In genomic region chr11:10366568-10367331, GRCh38 we compare ENCODE assay signal across 1 cellular context.
TF ChIP-seq lines count a peak whose summit lies in the region.

No MANE protein-coding gene starts in this region.

TF ChIP-seq in GM12878, 131 proteins besides CTCF, POLR2A, EP300 and RAD21 (continued from another document and continues in another):
- TF ChIP-seq TCF7 (IDR thresholded peaks at IDR 0.05; ENCODE audit: borderline replicate concordance) (no peak), ESRRA (IDR thresholded peaks at IDR 0.05; ENCODE audit: low read length) (no peak), PAX5 (IDR thresholded peaks at IDR 0.05; ENCODE audit: borderline replicate concordance, low read depth, low read length) (peak; percentile 56; the same call in 1 of the 2 replicates), IRF3 (IDR thresholded peaks at IDR 0.05) (no peak), HDGF (IDR thresholded peaks at IDR 0.05) (0 out of 2 replicates have a peak, but pooled peaks have one; percentile 45), IRF4 (IDR thresholded peaks at IDR 0.05; ENCODE audit: low read depth, low read length) (no peak), ZZZ3 (IDR thresholded peaks at IDR 0.05; ENCODE audit: control insufficient read depth, insufficient read length, low read depth) (no peak), PML (IDR thresholded peaks at IDR 0.05; ENCODE audit: low read length) (no peak), NFIC (IDR thresholded peaks at IDR 0.05; ENCODE audit: low read depth, low read length) (no peak), SREBF2 (IDR thresholded peaks at IDR 0.05; ENCODE audit: low read length) (no peak), MEF2B (IDR thresholded peaks at IDR 0.05; ENCODE audit: partially characterized antibody, poor library complexity, severe bottlenecking) (no peak), MEF2A (IDR thresholded peaks at IDR 0.05; ENCODE audit: insufficient read depth, low read depth, low read length) (0 out of 2 replicates have a peak, but pooled peaks have one; percentile 9), TBL1XR1 (IDR thresholded peaks at IDR 0.05; ENCODE audit: low read depth, low read length) (0 out of 2 replicates have a peak, but pooled peaks have one; percentile 57), RB1 (IDR thresholded peaks at IDR 0.05; ENCODE audit: borderline replicate concordance) (peak; percentile 45; the same call in 1 of the 2 replicates), MLLT1 (IDR thresholded peaks at IDR 0.05) (no peak), DPF2 (IDR thresholded peaks at IDR 0.05) (0 out of 2 replicates have a peak, but pooled peaks have one; percentile 47), NR2C1 (IDR thresholded peaks at IDR 0.05) (no peak), CUX1 (IDR thresholded peaks at IDR 0.05; ENCODE audit: insufficient replicate concordance, low read depth, low read length) (no peak), ZSCAN29 (IDR thresholded peaks at IDR 0.05) (no peak), USF1 (IDR thresholded peaks at IDR 0.05; ENCODE audit: borderline replicate concordance, extremely low read length, insufficient read depth, low read depth, low read length) (no peak), MYC (IDR thresholded peaks at IDR 0.05; ENCODE audit: insufficient read depth, insufficient read length, insufficient replicate concordance, low read length, severe bottlenecking) (no peak), E2F8 (IDR thresholded peaks at IDR 0.05; ENCODE audit: low read depth, partially characterized antibody) (no peak), BRCA1 (IDR thresholded peaks at IDR 0.05; ENCODE audit: low read depth, low read length) (no peak), CREM (IDR thresholded peaks at IDR 0.05; ENCODE audit: low read depth) (no peak), HDAC6 (IDR thresholded peaks at IDR 0.05; ENCODE audit: unreplicated experiment) (no peak), ZNF622 (IDR thresholded peaks at IDR 0.05) (no peak), MTA3 (IDR thresholded peaks at IDR 0.05; ENCODE audit: borderline replicate concordance, low read length) (no peak), RELB (IDR thresholded peaks at IDR 0.05; ENCODE audit: low read depth) (peak; percentile 59; the same call in 1 of the 2 replicates), ZNF687 (IDR thresholded peaks at IDR 0.05) (no peak), LARP7 (IDR thresholded peaks at IDR 0.05) (no peak), EED (IDR thresholded peaks at IDR 0.05; ENCODE audit: low read depth) (peak; percentile 70), ATF2 (IDR thresholded peaks at IDR 0.05; ENCODE audit: low read length) (no peak), SIX5 (IDR thresholded peaks at IDR 0.05; ENCODE audit: low read depth, low read length, severe bottlenecking) (no peak), KDM1A (IDR thresholded peaks at IDR 0.05; ENCODE audit: borderline replicate concordance) (no peak), HDAC2 (IDR thresholded peaks at IDR 0.05) (no peak), CHD4 (IDR thresholded peaks at IDR 0.05) (no peak), RAD51 (IDR thresholded peaks at IDR 0.05) (no peak), REST (IDR thresholded peaks at IDR 0.05; ENCODE audit: low read depth, low read length) (no peak)
